ENCODE assay signal across 4 cellular contexts in the genomic region with DNA sequence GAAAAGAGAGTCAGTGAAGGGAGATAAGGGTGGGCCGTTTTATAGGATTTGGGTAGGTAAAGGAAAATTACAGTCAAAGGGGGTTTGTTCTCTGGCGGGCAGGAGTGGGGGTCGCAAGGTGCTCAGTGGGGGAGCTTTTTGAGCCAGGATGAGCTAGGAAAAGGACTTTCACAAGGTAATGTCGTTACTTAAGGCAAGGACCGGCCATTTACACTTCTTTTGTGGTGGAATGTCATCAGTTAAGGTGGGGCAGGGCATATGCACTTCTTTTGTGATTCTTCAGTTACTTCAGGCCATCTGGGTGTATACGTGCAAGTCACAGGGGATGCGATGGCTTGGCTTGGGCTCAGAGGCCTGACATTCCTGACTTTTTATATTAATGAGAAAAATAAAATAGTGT. TPM values are rescaled to one million over a fixed set of nuclear protein-coding genes. Genes with fewer than 3 reads are reported as not detected.
"Had no signal": no experiment of that assay in that cellular context is flagged by ENCODE, and none has a peak within 500 bp of the region (broad histone marks: within the 10 kb centered on the region; RNA-seq: fewer than 3 reads in every experiment).

No MANE protein-coding gene starts in this region.

RNA-seq across cellular contexts. Expression of gene RPRM, which starts 56.0 kb away (rescaled TPM):
- total RNA-seq: HFFc6, HT1080, IMR-90, K562 had no signal
- polyA plus RNA-seq: IMR-90, K562 had no signal
